In genomic region chr1:200631375-200631774, GRCh38 we compare ENCODE assay signal across 9 cellular contexts.
"Had no signal": no experiment of that assay in that cellular context is flagged by ENCODE, and none has a peak within 500 bp of the region (broad histone marks: within the 10 kb centered on the region; RNA-seq: fewer than 3 reads in every experiment).

No MANE protein-coding gene starts in this region.

- FAIRE-seq: H1, H54 had no signal

- ATAC-seq: GM23338 had no signal

- H2AFZ ChIP-seq: GM23338 had no signal

- H3K27ac Mint-ChIP-seq: GM23338, H9 had no signal

- H3K4me3 ChIP-seq: GM23338 had no signal

- H3K27ac ChIP-seq: HL-60, KMS-11 had no signal

- H3K9ac ChIP-seq: KMS-11 had no signal

- DNase-seq: H9, HCEC 1CT, IMR-90, KBM-7 had no signal

- H3K4me3 Mint-ChIP-seq: GM23338, H9 had no signal

- H3K9me3 Mint-ChIP-seq: GM23338, H9 had no signal

- H3K4me2 ChIP-seq: GM23338, KMS-11 had no signal
